8 cellular contexts compared by ENCODE assay signal in genomic region chr18:76621184-76621583, GRCh38.
DNase-seq lines count a peak whose midpoint lies in the region; ATAC-seq and TF ChIP-seq lines count a peak whose summit lies in the region.
"Had no signal": no experiment of that assay in that cellular context is flagged by ENCODE, and none has a peak within 500 bp of the region (broad histone marks: within the 10 kb centered on the region; RNA-seq: fewer than 3 reads in every experiment).

No MANE protein-coding gene starts in this region.

- H3K36me3 ChIP-seq in left lung = no peaks in the 10 kb centered on the region
- H3K36me3 ChIP-seq in thyroid gland = no peaks in the 10 kb centered on the region

- H3K27me3 ChIP-seq in left lung (no peaks in the 10 kb centered on the region), thyroid gland (no peaks in the 10 kb centered on the region)

- H3K4me1 Mint-ChIP-seq in brain = peaks cover 61% of the 10 kb centered on the region
- H3K4me1 Mint-ChIP-seq: memory B cell had no signal

- H3K9me3 Mint-ChIP-seq in brain = peaks cover 0 to under 1% (median 0%) of the 10 kb centered on the region in 5 experiments
- H3K9me3 Mint-ChIP-seq: memory B cell had no signal

- H3K4me3 Mint-ChIP-seq in brain = peak overlapping the region; percentile 72 to 82 (median 79)
- H3K4me3 Mint-ChIP-seq: memory B cell had no signal

- no peaks in the 10 kb centered on the region for H3K9me3 ChIP-seq in left lung
- H3K9me3 ChIP-seq in thyroid gland = no peaks in the 10 kb centered on the region

- no peak for TF ChIP-seq POLR2A in thyroid gland (IDR thresholded peaks at IDR 0.05)

- no peak for TF ChIP-seq CTCF in brain (conservative IDR thresholded peaks at IDR 0.05)
- TF ChIP-seq CTCF in left lung (IDR thresholded peaks at IDR 0.05) = no peak
- TF ChIP-seq CTCF in thyroid gland (IDR thresholded peaks at IDR 0.05) = no peak

- POLR2A ChIA-PET in HEK293T (lab: Yijun Ruan, JAX) = interaction anchor here (2.1 kb wide), 1 partner anchor 125 kb away, joined by 6 read pairs; the partner anchor contains the start of gene ZNF516

- no peaks in the 10 kb centered on the region for H3K36me3 Mint-ChIP-seq in brain
- H3K36me3 Mint-ChIP-seq: memory B cell had no signal

- peak overlapping the region in 1 of 2 donors; percentile 14 for H3K27ac ChIP-seq in left lung
- peak overlapping the region; percentile 45 to 92 (median 79) for H3K27ac ChIP-seq in thyroid gland

- DNase-seq in NCI-H1105 treated with DMSO at 0.1 percent for 48 hours (lab: John Stamatoyannopoulos, UW) (peak; percentile 39), left lung (no peak), thyroid gland (no peak), sciatic nerve (ENCODE audit: low spot score) (no peak), HEK293T (ENCODE audit: extremely low spot score) (no peak)

- CTCF ChIA-PET in HEK293T (lab: Yijun Ruan, JAX) = interaction anchor here (1.0 to 1.5 kb wide), 2 partner anchors 222 to 223 kb away, joined by 3 to 7 read pairs; no protein-coding TSS in a partner anchor

- H3K27ac Mint-ChIP-seq in brain = peak overlapping the region in 4 of 5 experiments; percentile 52 to 97 (median 95)
- H3K27ac Mint-ChIP-seq: memory B cell had no signal

- intact Hi-C loops in left lung (cut with DNase I) (no loop called here), thyroid gland (cut with DNase I) (no loop called here), sciatic nerve (cut with DNase I) (no loop called here)

- H3K27me3 Mint-ChIP-seq in brain = no peaks in the 10 kb centered on the region

- peak overlapping the region in 1 of 2 donors; percentile 38 for H3K4me3 ChIP-seq in left lung
- H3K4me3 ChIP-seq in thyroid gland (replicated peaks in 1 of 3) = no peak overlapping the region

- ATAC-seq in left lung = peak; percentile 28
- ATAC-seq in HG02840 (IDR thresholded peaks at IDR 0.05; ENCODE audit: low FRiP score, unreplicated experiment) = no peak
- ATAC-seq in sciatic nerve = no peak

- WGBS in thyroid gland, 2 donors = 51 to 69% methylated on average over 8 of the region's 8 CpGs

- H3K4me1 ChIP-seq in left lung (peaks cover 14 to 36% of the 10 kb centered on the region in 2 donors), thyroid gland (peaks cover 31 to 37% of the 10 kb centered on the region in 2 donors)

TF ChIP-seq in HEK293T, 16 proteins besides CTCF, POLR2A, EP300 and RAD21:
- TF ChIP-seq L3MBTL2 (conservative IDR thresholded peaks at IDR 0.05) (no peak), HDGF (IDR thresholded peaks at IDR 0.05; ENCODE audit: borderline replicate concordance) (no peak)
TF ChIP-seq in HEK293T: peak in this region for 0.
